Comparison of ENCODE assay signal across 10 cellular contexts in the genomic region with DNA sequence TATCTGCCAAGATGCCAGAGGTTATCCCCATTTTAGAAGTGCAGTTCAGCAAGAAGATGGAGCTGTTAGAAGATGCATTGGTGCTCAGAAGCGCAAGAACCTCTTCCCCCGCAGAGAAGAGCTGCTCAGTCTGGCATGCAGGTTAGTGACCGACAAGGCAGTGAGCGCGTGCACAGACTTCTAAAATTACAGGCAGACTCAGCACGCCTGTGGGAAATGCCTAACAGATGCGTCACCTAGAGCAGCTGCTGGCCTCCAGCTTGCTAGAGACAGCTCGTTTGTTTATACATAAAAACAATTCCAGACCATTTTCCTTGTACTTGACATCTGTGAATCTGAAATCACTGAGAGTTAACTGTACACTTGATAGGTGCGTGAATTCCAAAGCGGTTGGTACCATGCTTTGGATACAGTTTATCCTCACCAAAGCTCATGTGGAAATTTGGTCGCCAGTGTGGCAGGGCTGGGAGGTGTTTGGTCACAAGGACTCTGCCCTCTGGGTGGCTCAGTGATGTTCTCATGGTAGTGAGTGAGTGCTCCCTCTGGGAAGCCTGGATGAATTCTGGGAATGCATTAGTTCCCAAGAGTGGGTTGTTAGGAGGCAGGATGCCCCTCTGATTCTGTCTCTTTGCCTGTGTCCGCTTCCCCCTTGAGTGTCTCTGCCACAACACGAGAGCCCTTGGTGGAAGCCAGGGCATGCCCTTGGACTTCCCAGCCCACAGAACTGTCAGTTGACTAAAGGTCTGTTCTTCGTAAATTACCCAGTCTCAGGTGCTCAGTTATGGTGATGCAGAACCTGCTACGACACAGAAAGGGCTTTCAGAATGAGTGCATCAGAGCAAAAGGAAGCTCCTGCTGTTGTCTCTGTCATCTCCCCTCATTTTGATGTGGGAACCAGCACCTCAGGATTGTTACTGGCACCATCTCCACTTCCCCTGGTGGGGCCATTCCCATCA. TPM values are rescaled to one million over a fixed set of nuclear protein-coding genes. Genes with fewer than 3 reads are reported as not detected.
DNase-seq lines count a peak whose midpoint lies in the region; ATAC-seq, FAIRE-seq and TF ChIP-seq lines count a peak whose summit lies in the region.
"Had no signal": no experiment of that assay in that cellular context is flagged by ENCODE, and none has a peak within 500 bp of the region (broad histone marks: within the 10 kb centered on the region; RNA-seq: fewer than 3 reads in every experiment).

No MANE protein-coding gene starts in this region.

- H3K36me3 ChIP-seq in brain microvascular endothelial cell (replicated peaks): peaks cover 14% of the 10 kb centered on the region
- peaks cover 0 to 64% (median 10%) of the 10 kb centered on the region in 3 donors for H3K36me3 ChIP-seq in esophagus squamous epithelium
- H3K36me3 ChIP-seq in naive thymus-derived CD4-positive, alpha-beta T cell (ENCODE audit: control insufficient read depth in 2 of 3, insufficient read depth in 3 of 3, low read length in 3 of 3): peaks cover 8 to 34% (median 8%) of the 10 kb centered on the region in 3 experiments

- H3K27me3 ChIP-seq in brain microvascular endothelial cell (replicated peaks) (no peaks in the 10 kb centered on the region), esophagus squamous epithelium (no peaks in the 10 kb centered on the region)
- no peaks in the 10 kb centered on the region for H3K27me3 ChIP-seq in naive thymus-derived CD4-positive, alpha-beta T cell (ENCODE audit: control insufficient read depth in 2 of 2, insufficient read depth in 2 of 2, low read length in 2 of 2)
- H3K27me3 ChIP-seq: adrenal gland, right lobe of liver had no signal

- TF ChIP-seq POLR2A in esophagus squamous epithelium (IDR thresholded peaks at IDR 0.05): no peak

- in situ Hi-C loops in brain microvascular endothelial cell (cut with HindIII; ENCODE audit: low pct_ligation_motif_present, low sequenced_read_pairs): no loop called here

- intact Hi-C loops in left colon (cut with DNase I, micrococcal nuclease): loop anchor here (5.0 to 10.0 kb wide), 2 partner anchors 185 to 188 kb away; a partner anchor contains a TSS
- intact Hi-C loops in esophagus squamous epithelium (cut with DNase I): loop anchor here (5.0 to 10.0 kb wide), 2 partner anchors 125 to 188 kb away; a partner anchor contains a TSS
- intact Hi-C loops in naive thymus-derived CD4-positive, alpha-beta T cell (cut with micrococcal nuclease): loop anchor here (5.0 to 10.0 kb wide), 4 partner anchors 125 to 277 kb away; a partner anchor contains a TSS

- peaks cover 0 to 54% (median 12%) of the 10 kb centered on the region in 5 donors for H3K36me3 Mint-ChIP-seq in naive thymus-derived CD4-positive, alpha-beta T cell

- no peak overlapping the region for H3K4me3 ChIP-seq in AG04449 (ENCODE audit: low read depth, low read length)
- no peak overlapping the region for H3K4me3 ChIP-seq in brain microvascular endothelial cell (ENCODE audit: low read depth, low read length)
- H3K4me3 ChIP-seq in esophagus squamous epithelium: no peak overlapping the region
- H3K4me3 ChIP-seq in naive thymus-derived CD4-positive, alpha-beta T cell (ENCODE audit: low read length): no peak overlapping the region
- H3K4me3 ChIP-seq: adrenal gland, right lobe of liver had no signal

- TF ChIP-seq CTCF in AG04449 (IDR thresholded peaks at IDR 0.05; ENCODE audit: insufficient read depth, low read length, missing control alignments) (no peak), brain microvascular endothelial cell (IDR thresholded peaks at IDR 0.05; ENCODE audit: low read depth, low read length, missing control alignments) (no peak), esophagus squamous epithelium (IDR thresholded peaks at IDR 0.05) (no peak)

- H3K9me3 Mint-ChIP-seq in naive thymus-derived CD4-positive, alpha-beta T cell: no peaks in the 10 kb centered on the region

- H3K4me3 Mint-ChIP-seq in naive thymus-derived CD4-positive, alpha-beta T cell: peak overlapping the region in 1 of 10 donors; percentile 37

- WGBS in esophagus squamous epithelium, 2 donors: 70 to 84% methylated on average over 13 to 15 of the region's 15 CpGs

- H3K9me3 ChIP-seq in esophagus squamous epithelium: no peaks in the 10 kb centered on the region
- H3K9me3 ChIP-seq in naive thymus-derived CD4-positive, alpha-beta T cell (ENCODE audit: control insufficient read depth in 2 of 3, low read length in 3 of 3): no peaks in the 10 kb centered on the region
- H3K9me3 ChIP-seq: adrenal gland, right lobe of liver had no signal

- POLR2A ChIA-PET in AG04449 (lab: Yijun Ruan, JAX): interaction anchor here (0.6 to 2.7 kb wide), 6 partner anchors 16 to 344 kb away, joined by 3 to 14 read pairs (median 6); a partner anchor contains a TSS
- POLR2A ChIA-PET in naive thymus-derived CD4-positive, alpha-beta T cell (lab: Charles Lee): no interaction called here

- peak overlapping the region; percentile 49 for H3K27ac ChIP-seq in brain microvascular endothelial cell
- peak overlapping the region in 1 of 4 donors; percentile 66 for H3K27ac ChIP-seq in esophagus squamous epithelium
- no peak overlapping the region for H3K27ac ChIP-seq in naive thymus-derived CD4-positive, alpha-beta T cell (ENCODE audit: low read depth, low read length)
- H3K27ac ChIP-seq: right lobe of liver had no signal

- peak; percentile 89 for FAIRE-seq in HTR-8/SVneo (lab: Jason Lieb, UNC)

- DNase-seq in AG04449 (ENCODE audit: low read depth, low spot score) (peak; percentile 92), HTR-8/SVneo (ENCODE audit: insufficient read length, low spot score) (peak; percentile 97), brain microvascular endothelial cell (peak; percentile 98), left colon (peak; percentile 24 to 55), Ammon's horn (ENCODE audit: low spot score) (no peak), esophagus squamous epithelium (lab: John Stamatoyannopoulos, UW) (no peak)
- no peak for DNase-seq in naive thymus-derived CD4-positive, alpha-beta T cell

- CTCF ChIA-PET in AG04449 (lab: Yijun Ruan, JAX): interaction anchor here (0.7 to 8.9 kb wide), 11 partner anchors 8 to 194 kb away, joined by 3 to 121 read pairs (median 4); a partner anchor contains a TSS
- CTCF ChIA-PET in naive thymus-derived CD4-positive, alpha-beta T cell (lab: Charles Lee): interaction anchor here (0.5 kb wide), 1 partner anchor 217 kb away, joined by 4 read pairs; no protein-coding TSS in a partner anchor

- peak overlapping the region in 1 of 9 donors; percentile 24 for H3K27ac Mint-ChIP-seq in naive thymus-derived CD4-positive, alpha-beta T cell

- H3K4me1 ChIP-seq in esophagus squamous epithelium: peaks cover 20 to 45% (median 32%) of the 10 kb centered on the region in 3 donors
- H3K4me1 ChIP-seq in naive thymus-derived CD4-positive, alpha-beta T cell (ENCODE audit: control insufficient read depth in 2 of 2, insufficient read depth in 2 of 2, low read length in 2 of 2): peaks cover 32 to 36% of the 10 kb centered on the region in 2 donors

- no peak for ATAC-seq in left colon
- no peak for ATAC-seq in GM18861 (IDR thresholded peaks at IDR 0.05; ENCODE audit: unreplicated experiment)
- no peak for ATAC-seq in naive thymus-derived CD4-positive, alpha-beta T cell
- ATAC-seq: right lobe of liver had no signal

- peaks cover 22 to 69% (median 41%) of the 10 kb centered on the region in 7 donors for H3K4me1 Mint-ChIP-seq in naive thymus-derived CD4-positive, alpha-beta T cell

- H3K27me3 Mint-ChIP-seq in naive thymus-derived CD4-positive, alpha-beta T cell: no peaks in the 10 kb centered on the region

RNA-seq across cellular contexts. Expression of a gene that starts 24.4 kb away (rescaled TPM):
- total RNA-seq in left colon (10 to 100 TPM; 18.6 to 20.5 TPM), esophagus squamous epithelium (10 to 100 TPM; 11.3 to 28.5 (median 20.2) TPM)
- total RNA-seq in naive thymus-derived CD4-positive, alpha-beta T cell: 10 to 100 TPM; 18.5 to 31.8 (median 27.8) TPM
- polyA plus RNA-seq in naive thymus-derived CD4-positive, alpha-beta T cell: 10 to 100 TPM; 46.9 to 69.5 TPM

RNA-seq across cellular contexts. Expression of a gene that starts 24.5 kb away (rescaled TPM):
- total RNA-seq in left colon (10 to 100 TPM; 11.1 to 11.9 TPM), esophagus squamous epithelium (10 to 100 TPM; 13.4 to 20.0 (median 16.7) TPM)
- total RNA-seq in naive thymus-derived CD4-positive, alpha-beta T cell: 10 to 100 TPM; 12.1 to 36.8 (median 26.3) TPM
- 10 to 100 TPM; 32.3 to 35.1 TPM for polyA plus RNA-seq in naive thymus-derived CD4-positive, alpha-beta T cell

RNA-seq across cellular contexts. Expression of a gene that starts 55.9 kb away (rescaled TPM):
- total RNA-seq in left colon (not detected), esophagus squamous epithelium (not detected)
- total RNA-seq in naive thymus-derived CD4-positive, alpha-beta T cell: not detected
- polyA plus RNA-seq in naive thymus-derived CD4-positive, alpha-beta T cell: not detected
- total RNA-seq: adrenal gland, right lobe of liver had no signal
- polyA plus RNA-seq: adrenal gland had no signal

Comparison
In these comparisons a context has a peak if more than half of its experiments do, and no peak if none do; other contexts are left out.
1. DNase-seq: peak in AG04449 (single experiment), HTR-8/SVneo (single experiment), brain microvascular endothelial cell (single experiment) and left colon (2 of 2); none in Ammon's horn (single experiment), esophagus squamous epithelium (single experiment) and naive thymus-derived CD4-positive, alpha-beta T cell (0 of 9).